10 cellular contexts compared by ENCODE assay signal in genomic region chr9:128190013-128190412, GRCh38. TPM values are rescaled to one million over a fixed set of nuclear protein-coding genes. Genes with fewer than 3 reads are reported as not detected.
DNase-seq lines count a peak whose midpoint lies in the region; TF ChIP-seq lines count a peak whose summit lies in the region.
"Had no signal": no experiment of that assay in that cellular context is flagged by ENCODE, and none has a peak within 500 bp of the region (broad histone marks: within the 10 kb centered on the region; RNA-seq: fewer than 3 reads in every experiment).

No MANE protein-coding gene starts in this region.

- no peak for TF ChIP-seq CTCF in mammary epithelial cell (conservative IDR thresholded peaks at IDR 0.05 in 1 of 2, IDR thresholded peaks at IDR 0.05 in 1 of 2; ENCODE audit: extremely low read depth in 1 of 2, insufficient read depth in 1 of 2, low read depth in 1 of 2, low read length in 2 of 2)

- no peak overlapping the region for H3K27ac ChIP-seq in mammary epithelial cell (ENCODE audit: insufficient read depth, low read depth, low read length)

- no peak overlapping the region for H2AFZ ChIP-seq in mammary epithelial cell (ENCODE audit: low read depth, low read length)
- H2AFZ ChIP-seq in neuron (ENCODE audit: low read depth, low read length) = no peak overlapping the region

- CTCF ChIA-PET in mammary epithelial cell (lab: Charles Lee; ENCODE audit: low non-redundant PET) = interaction anchor here (0.6 kb wide), 2 partner anchors 53 to 81 kb away, joined by 3 read pairs; no protein-coding TSS in a partner anchor

- dilution Hi-C loops in mammary epithelial cell (cut with HindIII; ENCODE audit: low sequenced_read_pairs) = no loop called here

- H3K4me3 ChIP-seq in MG63 (peak overlapping the region; percentile 87; the same call in 1 of the 2 replicates), mammary epithelial cell (replicated peaks in 1 of 3; ENCODE audit: insufficient read depth in 1 of 3, low read depth in 2 of 3, low read length in 3 of 3) (no peak overlapping the region), neuron (ENCODE audit: low read length) (peak overlapping the region; percentile 96)

- H3K4me2 ChIP-seq in mammary epithelial cell (ENCODE audit: insufficient read depth, low read depth, low read length) = peak overlapping the region; percentile 99

- H3K9me3 ChIP-seq in MG63 (no peaks in the 10 kb centered on the region), mammary epithelial cell (replicated peaks; ENCODE audit: insufficient read depth, low read length) (no peaks in the 10 kb centered on the region), neuron (ENCODE audit: low read length) (no peaks in the 10 kb centered on the region)

- in situ Hi-C loops in mammary epithelial cell (cut with MboI; ENCODE audit: low sequenced_read_pairs in 2 of 2) = no loop called here

- peaks cover 14% of the 10 kb centered on the region for H3K79me2 ChIP-seq in mammary epithelial cell (ENCODE audit: insufficient read depth, low read length)

- H3K9ac ChIP-seq in mammary epithelial cell (ENCODE audit: insufficient read depth, low read length) = no peak overlapping the region

- DNase-seq in DMS 273 (lab: John Stamatoyannopoulos, UW; ENCODE audit: unreplicated experiment) (peak; percentile 26), DMS 273 treated with DMSO at 0.1 percent for 48 hours (lab: John Stamatoyannopoulos, UW) (no peak), MG63 (no peak), mammary epithelial cell (no peak), HUDEP-2 (lab: John Stamatoyannopoulos, UW; ENCODE audit: unreplicated experiment in 76 of 76) (no peak), MV-4-11 (lab: John Stamatoyannopoulos, UW) (no peak), germinal center (ENCODE audit: low spot score) (no peak)
- DNase-seq: 8988T, Kasumi-1 had no signal

- H3K4me1 ChIP-seq in mammary epithelial cell (ENCODE audit: insufficient read depth, low read length) (peaks cover 19% of the 10 kb centered on the region), neuron (ENCODE audit: insufficient read depth, low read length) (peaks cover 15% of the 10 kb centered on the region)

- H3K27me3 ChIP-seq in MG63 = no peaks in the 10 kb centered on the region
- H3K27me3 ChIP-seq in mammary epithelial cell (ENCODE audit: insufficient read depth, low read length) = no peaks in the 10 kb centered on the region
- no peaks in the 10 kb centered on the region for H3K27me3 ChIP-seq in neuron (ENCODE audit: insufficient read depth, low read length)

- intact Hi-C loops in mammary epithelial cell (cut with micrococcal nuclease) = loop anchor here (5.0 kb wide), 1 partner anchor 132 kb away; the partner anchor contains the start of genes COQ4 and TRUB2

- H3K36me3 ChIP-seq in MG63 (peaks cover 32% of the 10 kb centered on the region), mammary epithelial cell (ENCODE audit: insufficient read depth, low read length) (peaks cover 10% of the 10 kb centered on the region), neuron (ENCODE audit: insufficient read depth, low read length) (peaks cover 41% of the 10 kb centered on the region)

- H4K20me1 ChIP-seq in mammary epithelial cell (ENCODE audit: insufficient read depth, low read length) = no peaks in the 10 kb centered on the region

- WGBS in mammary epithelial cell (ENCODE audit: low coverage, missing lambda C conversion rate) = 77% methylated on average over 2 of the region's 2 CpGs

- BruUV-seq in mammary epithelial cell (replicated peaks; lab: Mats Ljungman, UMichigan) = no TSS peak

RNA-seq across cellular contexts. Expression of gene CIZ1, which starts 1.4 kb away (rescaled TPM):
- total RNA-seq in MG63 (2014; rRNA removed; shearing (Covaris generic); ENCODE audit: low replicate concordance) = 5.4 and 12.2 TPM in 2 replicates
- 100 to 1,000 TPM in 1 of 2 donors, 10 to 100 TPM in 1; 36.0 to 109 TPM for total RNA-seq in mammary epithelial cell
- 25.5 TPM for polyA plus RNA-seq in mammary epithelial cell
- polyA minus RNA-seq in mammary epithelial cell = 130 TPM

RNA-seq across cellular contexts. Expression of gene DNM1, which starts 13.2 kb away (rescaled TPM):
- total RNA-seq in MG63 (2014; rRNA removed; shearing (Covaris generic); ENCODE audit: low replicate concordance) = 0.20 and 0.30 TPM in 2 replicates
- 1 to 10 TPM in 1 of 2 donors, under 1 TPM in 1; 0.67 to 3.2 TPM for total RNA-seq in mammary epithelial cell
- 0.50 TPM for polyA plus RNA-seq in mammary epithelial cell
- polyA minus RNA-seq in mammary epithelial cell = not detected

RNA-seq across cellular contexts. Expression of gene BBLN, which starts 29.9 kb away (rescaled TPM):
- 37.3 and 57.0 TPM in 2 replicates for total RNA-seq in MG63 (2014; rRNA removed; shearing (Covaris generic); ENCODE audit: low replicate concordance)
- total RNA-seq in mammary epithelial cell = 10 to 100 TPM; 56.9 to 63.3 TPM
- polyA plus RNA-seq in mammary epithelial cell = 58.9 TPM
- polyA minus RNA-seq in mammary epithelial cell = 11.0 TPM

RNA-seq across cellular contexts. Expression of gene LCN2, which starts 40.8 kb away (rescaled TPM):
- not detected in 2 replicates for total RNA-seq in MG63 (2014; rRNA removed; shearing (Covaris generic); ENCODE audit: low replicate concordance)
- 10 to 100 TPM in 1 of 2 donors, 1 to 10 TPM in 1; 6.5 to 20.0 TPM for total RNA-seq in mammary epithelial cell
- 2.1 TPM for polyA plus RNA-seq in mammary epithelial cell
- polyA minus RNA-seq in mammary epithelial cell = 9.1 TPM

Comparison
In these comparisons a context has a peak if more than half of its experiments do, and no peak if none do; other contexts are left out.
1. H3K4me3 ChIP-seq: peak in MG63 (single experiment) and neuron (single experiment); none in mammary epithelial cell (0 of 3).